In the genomic region with DNA sequence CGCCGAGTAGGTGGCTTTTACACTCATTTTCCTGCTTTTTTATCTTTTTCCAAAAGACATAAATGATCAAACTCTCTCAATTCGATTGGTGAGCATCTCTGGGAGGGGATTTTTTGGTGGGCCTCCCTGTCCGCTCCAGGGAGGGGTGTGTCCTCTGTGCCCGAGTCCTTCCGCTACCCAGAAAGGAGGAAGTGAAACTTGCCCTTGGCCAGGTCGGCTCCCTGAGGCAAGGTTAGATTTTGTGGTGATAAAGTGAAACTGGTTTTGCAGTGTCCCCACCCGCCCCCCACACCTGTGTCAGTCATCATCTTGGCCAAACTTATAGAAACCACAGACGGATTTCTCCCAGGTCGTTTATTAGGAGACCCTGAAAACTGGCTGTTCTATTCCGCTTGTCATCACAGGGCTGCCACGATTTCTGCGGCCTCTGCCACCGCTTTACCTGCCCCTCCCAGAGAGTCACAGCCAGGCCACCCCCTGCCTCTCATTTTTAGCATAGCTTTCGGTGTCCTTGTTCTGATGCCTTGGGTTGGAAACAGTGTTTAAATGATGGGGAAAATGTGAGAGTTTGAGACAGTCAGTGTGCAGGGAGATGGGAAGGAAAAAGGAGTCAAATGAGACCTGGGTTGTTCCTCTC, we compare ENCODE assay signal across 9 cellular contexts.
A peak's percentile ranks its signal among the peaks of the same experiment; 100 is the strongest.
DNase-seq lines count a peak whose midpoint lies in the region; ATAC-seq and TF ChIP-seq lines count a peak whose summit lies in the region.
"Had no signal": no experiment of that assay in that cellular context is flagged by ENCODE, and none has a peak within 500 bp of the region (broad histone marks: within the 10 kb centered on the region; RNA-seq: fewer than 3 reads in every experiment).

No MANE protein-coding gene starts in this region.

- H3K27me3 ChIP-seq in BLaER1 treated with 17β-estradiol and CSF1 and Interleukin-3, amounts not matched to agents 10 nM and 100 nM: peaks cover 0 to 15% (median 0%) of the 10 kb centered on the region in 11 experiments; a peak in 5 of 22 replicates
- H3K27me3 ChIP-seq in colonic mucosa (no peaks in the 10 kb centered on the region), H9 (ENCODE audit: insufficient read depth, low read length) (no peaks in the 10 kb centered on the region)

- H3K27ac ChIP-seq in BLaER1 treated with 17β-estradiol and CSF1 and Interleukin-3, amounts not matched to agents 10 nM and 100 nM: peak overlapping the region in 3 of 11 experiments; percentile 76 to 82 (median 80); a peak in 3 of 22 replicates
- H3K27ac ChIP-seq in colonic mucosa (no peak overlapping the region), H9 (ENCODE audit: insufficient read length, low read depth, low read length) (no peak overlapping the region)

- H3K56ac ChIP-seq in H9 (ENCODE audit: insufficient read length, low read depth, low read length): no peak overlapping the region

- H3K23ac ChIP-seq in H9 (ENCODE audit: insufficient read length, low read depth, low read length): no peak overlapping the region

- no peak overlapping the region for H2BK12ac ChIP-seq in H9 (ENCODE audit: insufficient read length, low read depth, low read length)

- no peaks in the 10 kb centered on the region; a peak in 1 of 22 replicates for H4K20me1 ChIP-seq in BLaER1 treated with 17β-estradiol and CSF1 and Interleukin-3, amounts not matched to agents 10 nM and 100 nM
- no peaks in the 10 kb centered on the region for H4K20me1 ChIP-seq in H9 (ENCODE audit: control insufficient read depth, insufficient read depth, insufficient read length)

- H3K27ac Mint-ChIP-seq in IgD-negative memory B cell: peak overlapping the region; percentile 84 to 94 (median 93)
- H3K27ac Mint-ChIP-seq in H9: peak overlapping the region in 1 of 3 experiments; percentile 17; a peak in 2 of 7 replicates
- H3K27ac Mint-ChIP-seq: activated T-helper 2 cell treated with anti-CD3 and anti-CD28 coated beads, Interferon-gamma antibody, Interleukin-2, Interleukin-4, amounts not matched to agents 10 μg/mL and 5 μg/mL and 100 μg/mL, durations not matched to agents 14 hours and 24 hours and 36 hours had no signal

- ATAC-seq in GM19395 (IDR thresholded peaks at IDR 0.05; ENCODE audit: unreplicated experiment): peak; percentile 86
- ATAC-seq in HG02571 (IDR thresholded peaks at IDR 0.05; ENCODE audit: unreplicated experiment): no peak

- H2AK5ac ChIP-seq in H9 (ENCODE audit: insufficient read length, low read length): no peak overlapping the region

- H2BK15ac ChIP-seq in H9 (ENCODE audit: low read depth, low read length): no peak overlapping the region

- no peak overlapping the region for H3T11ph ChIP-seq in H9 (ENCODE audit: low read length)

- H4K5ac ChIP-seq in H9 (ENCODE audit: insufficient read length, low read depth, low read length): no peak overlapping the region

- H3K4me3 Mint-ChIP-seq in IgD-negative memory B cell (peak overlapping the region; percentile 68 to 92 (median 82)), H9 (no peak overlapping the region; a peak in 1 of 5 replicates)

- no peak overlapping the region for H2BK20ac ChIP-seq in H9 (ENCODE audit: low read depth, low read length, poor library complexity, severe bottlenecking)

- no peak overlapping the region for H3K18ac ChIP-seq in H9 (ENCODE audit: insufficient read length, low read depth, low read length)

- peaks cover 31 to 35% (median 33%) of the 10 kb centered on the region in 3 donors for H3K4me1 Mint-ChIP-seq in IgD-negative memory B cell
- H3K4me1 Mint-ChIP-seq in H9: peaks cover 1 to 6% of the 10 kb centered on the region in 2 experiments

- H4K8ac ChIP-seq in H9 (replicated peaks; ENCODE audit: insufficient read length, low read depth, low read length): no peak overlapping the region

- peak overlapping the region; percentile 87 to 99 (median 91) for H3K4me2 ChIP-seq in BLaER1 treated with 17β-estradiol and CSF1 and Interleukin-3, amounts not matched to agents 10 nM and 100 nM
- H3K4me2 ChIP-seq in H9 (ENCODE audit: insufficient read depth, insufficient read length, low read length): no peak overlapping the region

- H3K4me3 ChIP-seq in BLaER1 treated with 17β-estradiol and CSF1 and Interleukin-3, amounts not matched to agents 10 nM and 100 nM: peak overlapping the region in 2 of 10 experiments; percentile 28 to 57; a peak in 3 of 20 replicates
- no peak overlapping the region for H3K4me3 ChIP-seq in colonic mucosa

- no peak overlapping the region for H3K4ac ChIP-seq in H9 (ENCODE audit: low read depth, low read length)

- H3K23me2 ChIP-seq in H9 (ENCODE audit: insufficient read length, low read depth, low read length, poor library complexity, severe bottlenecking): no peaks in the 10 kb centered on the region

- no peak overlapping the region for H2BK120ac ChIP-seq in H9 (ENCODE audit: low read depth, low read length, poor library complexity, severe bottlenecking)

- H3K36me3 Mint-ChIP-seq in IgD-negative memory B cell: no peaks in the 10 kb centered on the region
- H3K36me3 Mint-ChIP-seq in H9 (ENCODE audit: insufficient read depth in 1 of 3, low read depth in 3 of 3): peaks cover 44 to 84% (median 83%) of the 10 kb centered on the region in 3 experiments

- TF ChIP-seq CTCF in colonic mucosa (IDR thresholded peaks at IDR 0.05): no peak
- no peak for TF ChIP-seq CTCF in H9 (conservative IDR thresholded peaks at IDR 0.05)

- H3K36me3 ChIP-seq in BLaER1 treated with 17β-estradiol and CSF1 and Interleukin-3, amounts not matched to agents 10 nM and 100 nM: no peaks in the 10 kb centered on the region; a peak in 1 of 22 replicates
- H3K36me3 ChIP-seq in colonic mucosa: no peaks in the 10 kb centered on the region

- H3K9ac ChIP-seq in BLaER1 treated with 17β-estradiol and CSF1 and Interleukin-3, amounts not matched to agents 10 nM and 100 nM: peak overlapping the region in 5 of 11 experiments; percentile 6 to 72 (median 45); a peak in 4 of 22 replicates
- H3K9ac ChIP-seq in colonic mucosa (ENCODE audit: low read depth in 2 of 2, low read length in 2 of 2) (no peak overlapping the region), H9 (ENCODE audit: extremely low read depth, insufficient read length, low read length) (no peak overlapping the region)

- H3K27me3 Mint-ChIP-seq in IgD-negative memory B cell (peaks cover 9% of the 10 kb centered on the region), H9 (ENCODE audit: low read depth) (no peaks in the 10 kb centered on the region)

- H3K9me3 Mint-ChIP-seq in IgD-negative memory B cell (no peaks in the 10 kb centered on the region), H9 (no peaks in the 10 kb centered on the region)
- H3K9me3 Mint-ChIP-seq: activated T-helper 2 cell treated with anti-CD3 and anti-CD28 coated beads, Interferon-gamma antibody, Interleukin-2, Interleukin-4, amounts not matched to agents 10 μg/mL and 5 μg/mL and 100 μg/mL, durations not matched to agents 14 hours and 24 hours and 36 hours had no signal

- H3K79me1 ChIP-seq in H9 (ENCODE audit: insufficient read depth, low read depth, low read length, poor library complexity, severe bottlenecking): no peaks in the 10 kb centered on the region

- H3K79me2 ChIP-seq in H9 (ENCODE audit: insufficient read depth, low read length): no peaks in the 10 kb centered on the region; the same call in 1 of the 2 replicates

- intact Hi-C loops in colonic mucosa (cut with DNase I): no loop called here

- WGBS in H9 (ENCODE audit: extremely low coverage, insufficient read length, low lambda C conversion rate): no CpG with 5 or more reads among the region's 15 CpGs

- H2BK5ac ChIP-seq in H9 (ENCODE audit: insufficient read length, low read length): no peak overlapping the region

- H3K14ac ChIP-seq in H9 (ENCODE audit: insufficient read depth, low read length): no peak overlapping the region

- no peaks in the 10 kb centered on the region for H3K9me3 ChIP-seq in BLaER1 treated with 17β-estradiol and CSF1 and Interleukin-3, amounts not matched to agents 10 nM and 100 nM (replicated peaks in 1 of 11)
- H3K9me3 ChIP-seq in colonic mucosa: no peaks in the 10 kb centered on the region
- H3K9me3 ChIP-seq in H9 (ENCODE audit: control insufficient read depth, low read depth, low read length): no peaks in the 10 kb centered on the region

- peaks cover 34 to 45% (median 39%) of the 10 kb centered on the region in 10 experiments for H3K4me1 ChIP-seq in BLaER1 treated with 17β-estradiol and CSF1 and Interleukin-3, amounts not matched to agents 10 nM and 100 nM
- H3K4me1 ChIP-seq in colonic mucosa (no peaks in the 10 kb centered on the region), H9 (ENCODE audit: insufficient read depth, low read length) (no peaks in the 10 kb centered on the region)

- DNase-seq in colonic mucosa (peak; percentile 41), H9 (no peak), NCI-H1436 (lab: John Stamatoyannopoulos, UW) (no peak), GF-D8 (lab: John Stamatoyannopoulos, UW) (no peak)

- no peak overlapping the region for H2AFZ ChIP-seq in H9 (ENCODE audit: low read length)

- no peak overlapping the region for H4K91ac ChIP-seq in H9 (ENCODE audit: insufficient read length, low read depth, low read length)

Comparison
In these comparisons a context has a peak if more than half of its experiments do, and no peak if none do; other contexts are left out.
1. H3K4me3 Mint-ChIP-seq: peak in IgD-negative memory B cell (4 of 4); none in H9 (0 of 2).